ENCODE assay signal across 8 cellular contexts in genomic region chr21:36156339-36156814, GRCh38. TPM values are rescaled to one million over a fixed set of nuclear protein-coding genes. Genes with fewer than 3 reads are reported as not detected.
A peak's percentile ranks its signal among the peaks of the same experiment; 100 is the strongest.
DNase-seq lines count a peak whose midpoint lies in the region; ATAC-seq and TF ChIP-seq lines count a peak whose summit lies in the region.

No MANE protein-coding gene starts in this region.

- peaks cover 20% of the 10 kb centered on the region for H3K4me1 Mint-ChIP-seq in stimulated activated naive CD8-positive, alpha-beta T cell treated with anti-CD3 and anti-CD28 coated beads, Interleukin-15, Interleukin-2, amounts not matched to agents 100 ng/mL and 50 ng/mL, for 24 hours (ENCODE audit: low read depth)

- H3K36me3 Mint-ChIP-seq in stimulated activated naive CD8-positive, alpha-beta T cell treated with anti-CD3 and anti-CD28 coated beads, Interleukin-15, Interleukin-2, amounts not matched to agents 100 ng/mL and 50 ng/mL, for 24 hours (ENCODE audit: low read depth), result peaks cover under 1% of the 10 kb centered on the region

- TF ChIP-seq CTCF in HCT116 (IDR thresholded peaks at IDR 0.05 in 2 of 3, conservative IDR thresholded peaks at IDR 0.05 in 1 of 3; ENCODE audit: borderline replicate concordance in 1 of 3, insufficient read depth in 1 of 3, low read depth in 2 of 3, low read length in 2 of 3) (no peak), MM.1S (IDR thresholded peaks at IDR 0.05; ENCODE audit: low read length) (no peak), fibroblast of villous mesenchyme (IDR thresholded peaks at IDR 0.05; ENCODE audit: insufficient read depth, low read depth, low read length) (no peak), neural cell (IDR thresholded peaks at IDR 0.05; ENCODE audit: poor library complexity, severe bottlenecking) (no peak)

- no peak for TF ChIP-seq POLR2A in HCT116 (IDR thresholded peaks at IDR 0.05; ENCODE audit: borderline replicate concordance, extremely low read depth, insufficient read depth, insufficient read length)

- H3K36me3 ChIP-seq in HCT116 (ENCODE audit: control insufficient read depth in 1 of 2, insufficient read depth in 2 of 2, low read length in 2 of 2), result no peaks in the 10 kb centered on the region
- no peaks in the 10 kb centered on the region for H3K36me3 ChIP-seq in MM.1S (replicated peaks; ENCODE audit: insufficient read depth, low read length)
- H3K36me3 ChIP-seq in neural cell (ENCODE audit: insufficient read depth, low read length), result no peaks in the 10 kb centered on the region

- no peaks in the 10 kb centered on the region for H3K9me2 ChIP-seq in HCT116 (ENCODE audit: insufficient read depth)
- no peaks in the 10 kb centered on the region for H3K9me2 ChIP-seq in MM.1S (replicated peaks; ENCODE audit: insufficient read depth, low read length)
- H3K9me2 ChIP-seq in neural cell (ENCODE audit: insufficient read depth, low read length), result no peaks in the 10 kb centered on the region

- H3K27ac ChIP-seq in HCT116 (ENCODE audit: low read depth, low read length) (peak overlapping the region; percentile 81; the same call in 1 of the 2 replicates), MM.1S (ENCODE audit: low read length) (peak overlapping the region; percentile 21; the same call in 1 of the 2 replicates), neural cell (ENCODE audit: low read length) (peak overlapping the region; percentile 58)

- peak; percentile 87 for ATAC-seq in HCT116

- DNase-seq in ELR (ENCODE audit: low read depth) (peak; percentile 98), HCT116 (ENCODE audit: low read depth, low spot score) (peak; percentile 97), MM.1S (peak; percentile 100), SHP77 treated with DMSO at 0.1 percent for 48 hours (lab: John Stamatoyannopoulos, UW) (peak; percentile 66), activated gamma-delta T cell (lab: John Stamatoyannopoulos, UW) (peak; percentile 100), fibroblast of villous mesenchyme (ENCODE audit: low read depth) (peak; percentile 100)

- H4K20me1 ChIP-seq in HCT116 (ENCODE audit: insufficient read depth) (no peaks in the 10 kb centered on the region), MM.1S (ENCODE audit: insufficient read depth, low read length) (no peaks in the 10 kb centered on the region), neural cell (ENCODE audit: insufficient read depth) (no peaks in the 10 kb centered on the region)

- peak overlapping the region; percentile 98 for H3K4me2 ChIP-seq in HCT116 (ENCODE audit: low read length)
- H3K4me2 ChIP-seq in MM.1S (ENCODE audit: low read depth, low read length), result peak overlapping the region; percentile 98
- no peak overlapping the region for H3K4me2 ChIP-seq in neural cell (ENCODE audit: low read length)

- H3K4me1 ChIP-seq in HCT116 (ENCODE audit: control insufficient read depth in 1 of 2, insufficient read depth in 2 of 2, low read length in 2 of 2) (peaks cover 13 to 25% of the 10 kb centered on the region in 2 experiments), MM.1S (ENCODE audit: low read length) (peaks cover 4% of the 10 kb centered on the region)

- peak overlapping the region; percentile 83 for H3K4me3 Mint-ChIP-seq in stimulated activated naive CD8-positive, alpha-beta T cell treated with anti-CD3 and anti-CD28 coated beads, Interleukin-15, Interleukin-2, amounts not matched to agents 100 ng/mL and 50 ng/mL, for 24 hours

- TF ChIP-seq EP300 in neural cell (conservative IDR thresholded peaks at IDR 0.05; ENCODE audit: poor library complexity, severe bottlenecking), result no peak

- no peak overlapping the region for H3K27ac Mint-ChIP-seq in stimulated activated naive CD8-positive, alpha-beta T cell treated with anti-CD3 and anti-CD28 coated beads, Interleukin-15, Interleukin-2, amounts not matched to agents 100 ng/mL and 50 ng/mL, for 24 hours

- H3K27me3 Mint-ChIP-seq in stimulated activated naive CD8-positive, alpha-beta T cell treated with anti-CD3 and anti-CD28 coated beads, Interleukin-15, Interleukin-2, amounts not matched to agents 100 ng/mL and 50 ng/mL, for 24 hours, result no peaks in the 10 kb centered on the region

- H3K9ac ChIP-seq in HCT116 (ENCODE audit: low read length), result peak overlapping the region; percentile 76
- peak overlapping the region; percentile 67 for H3K9ac ChIP-seq in MM.1S (ENCODE audit: low read length)
- H3K9ac ChIP-seq in neural cell (ENCODE audit: low read length), result peak overlapping the region; percentile 87

- BruUV-seq in HCT116 (replicated peaks; lab: Mats Ljungman, UMichigan), result no TSS peak

- H3K27me3 ChIP-seq in HCT116 (ENCODE audit: insufficient read depth, low read length) (no peaks in the 10 kb centered on the region), MM.1S (replicated peaks; ENCODE audit: insufficient read depth, low read length) (no peaks in the 10 kb centered on the region; the same call in 1 of the 2 replicates), neural cell (ENCODE audit: insufficient read depth, low read depth, low read length) (peaks cover 11% of the 10 kb centered on the region)

- intact Hi-C loops in HCT116 (cut with micrococcal nuclease), result loop anchor here (1.0 to 5.0 kb wide), 2 partner anchors 54 to 231 kb away; partner anchors contain the start of gene CHAF1B

- CTCF ChIA-PET in HCT116 (lab: Charles Lee), result interaction anchor here (1.9 kb wide), 1 partner anchor 54 kb away, joined by 5 read pairs; no protein-coding TSS in a partner anchor

- H2AFZ ChIP-seq in HCT116 (ENCODE audit: low read depth, low read length, poor library complexity, severe bottlenecking) (no peak overlapping the region), MM.1S (ENCODE audit: low read length) (peak overlapping the region; percentile 95), neural cell (ENCODE audit: low read depth, low read length) (peak overlapping the region; percentile 65)

- H3K9me3 Mint-ChIP-seq in stimulated activated naive CD8-positive, alpha-beta T cell treated with anti-CD3 and anti-CD28 coated beads, Interleukin-15, Interleukin-2, amounts not matched to agents 100 ng/mL and 50 ng/mL, for 24 hours, result no peaks in the 10 kb centered on the region

- H3F3A ChIP-seq in MM.1S (ENCODE audit: insufficient read depth, low read length), result no peaks in the 10 kb centered on the region
- H3F3A ChIP-seq in neural cell (ENCODE audit: insufficient read depth, low read length, poor library complexity, severe bottlenecking), result no peaks in the 10 kb centered on the region

- no peak for TF ChIP-seq RAD21 in HCT116 (IDR thresholded peaks at IDR 0.05; ENCODE audit: low read depth)
- no peak for TF ChIP-seq RAD21 in neural cell (conservative IDR thresholded peaks at IDR 0.05)

- RAD21 ChIA-PET in HCT116 (lab: Charles Lee; ENCODE audit: low non-redundant PET in 1 of 2, low total read pairs in 2 of 2, uncharacterized antibody in 2 of 2, unreplicated experiment in 2 of 2), result interaction anchor here in 1 of 2 experiments (0.6 kb wide), 1 partner anchor 14 kb away, joined by 3 read pairs; no protein-coding TSS in a partner anchor

- H3K79me2 ChIP-seq in HCT116 (ENCODE audit: insufficient read depth, low read length), result peaks cover 6% of the 10 kb centered on the region
- H3K79me2 ChIP-seq in MM.1S (ENCODE audit: low read length), result no peaks in the 10 kb centered on the region
- H3K79me2 ChIP-seq in neural cell (replicated peaks; ENCODE audit: insufficient read depth, low read length), result peaks cover 21% of the 10 kb centered on the region

- H3K4me3 ChIP-seq in HCT116 (replicated peaks in 1 of 2; ENCODE audit: low read depth in 1 of 2, low read length in 2 of 2) (peak overlapping the region; percentile 68 to 72), MM.1S (ENCODE audit: low read length) (peak overlapping the region; percentile 82), fibroblast of villous mesenchyme (ENCODE audit: low read depth, low read length) (peak overlapping the region; percentile 72), neural cell (ENCODE audit: low read length) (peak overlapping the region; percentile 95)

- POLR2A ChIA-PET in HCT116 (lab: Charles Lee), result interaction anchor here (0.6 to 1.8 kb wide), 4 partner anchors 46 to 274 kb away, joined by 3 to 8 read pairs (median 7); partner anchors contain the start of gene MORC3

- no peaks in the 10 kb centered on the region for H3K9me3 ChIP-seq in HCT116 (ENCODE audit: control insufficient read depth in 1 of 2, insufficient read depth in 1 of 2, low read depth in 1 of 2, low read length in 2 of 2)
- no peaks in the 10 kb centered on the region for H3K9me3 ChIP-seq in MM.1S (replicated peaks; ENCODE audit: insufficient read depth, low read length)
- no peaks in the 10 kb centered on the region for H3K9me3 ChIP-seq in neural cell (ENCODE audit: low read length)

TF ChIP-seq in HCT116, 20 proteins besides CTCF, POLR2A, EP300 and RAD21 (continues in another document):
- TF ChIP-seq SP1 (IDR thresholded peaks at IDR 0.05; ENCODE audit: low read depth) (no peak), CEBPB (IDR thresholded peaks at IDR 0.05; ENCODE audit: low read depth) (no peak), FOSL1 (IDR thresholded peaks at IDR 0.05; ENCODE audit: low read depth) (no peak), TCF7L2 (IDR thresholded peaks at IDR 0.05; ENCODE audit: borderline replicate concordance, extremely low read depth, insufficient read depth, insufficient read length) (no peak), ATF3 (IDR thresholded peaks at IDR 0.05) (no peak), EZH2 (IDR thresholded peaks at IDR 0.05) (no peak), ZNF274 (IDR thresholded peaks at IDR 0.05; ENCODE audit: low read depth, low read length) (no peak)

TF ChIP-seq in neural cell, 6 proteins besides CTCF, POLR2A, EP300 and RAD21:
- TF ChIP-seq EZH2 (IDR thresholded peaks at IDR 0.05; ENCODE audit: borderline replicate concordance, insufficient read depth, low read length, poor library complexity, severe bottlenecking), result no peak
- peak; percentile 7 for TF ChIP-seq POLR2AphosphoS5 (IDR thresholded peaks at IDR 0.05)
TF ChIP-seq in neural cell: peak in this region for 1.

RNA-seq across cellular contexts. Expression of gene DOP1B, which starts 0.2 kb away (rescaled TPM):
- total RNA-seq in HCT116 (2021; ENCODE audit: unreplicated experiment) (15.4 TPM), fibroblast of villous mesenchyme (10.6 and 11.7 TPM in 2 replicates)
- 6.7 and 9.4 TPM in 2 replicates for polyA plus RNA-seq in HCT116 (2012)
- 14.0 and 19.1 TPM in 2 replicates for polyA plus RNA-seq in neural cell
- polyA minus RNA-seq in neural cell, result 51.6 and 60.1 TPM in 2 replicates

RNA-seq across cellular contexts. Expression of gene CBR3, which starts 21.5 kb away (rescaled TPM):
- total RNA-seq in HCT116 (2021; ENCODE audit: unreplicated experiment), result 1.7 TPM
- polyA plus RNA-seq in HCT116 (2012), result 0.72 and 1.9 TPM in 2 replicates
- total RNA-seq in fibroblast of villous mesenchyme, result 12.1 and 13.2 TPM in 2 replicates
- polyA plus RNA-seq in neural cell, result not detected in 2 replicates
- not detected in 2 replicates for polyA minus RNA-seq in neural cell

Comparison
In these comparisons a context has a peak if more than half of its experiments do, and no peak if none do; other contexts are left out.
1. Peak in every context shown above with its lines: DNase-seq, ATAC-seq, H3K4me3 ChIP-seq and H3K27ac ChIP-seq.
2. H3K27ac ChIP-seq: peak in every context shown above with its lines; median percentile 81 in HCT116; 58 in neural cell; 21 in MM.1S.